2 cellular contexts compared by ENCODE assay signal in the genomic region with DNA sequence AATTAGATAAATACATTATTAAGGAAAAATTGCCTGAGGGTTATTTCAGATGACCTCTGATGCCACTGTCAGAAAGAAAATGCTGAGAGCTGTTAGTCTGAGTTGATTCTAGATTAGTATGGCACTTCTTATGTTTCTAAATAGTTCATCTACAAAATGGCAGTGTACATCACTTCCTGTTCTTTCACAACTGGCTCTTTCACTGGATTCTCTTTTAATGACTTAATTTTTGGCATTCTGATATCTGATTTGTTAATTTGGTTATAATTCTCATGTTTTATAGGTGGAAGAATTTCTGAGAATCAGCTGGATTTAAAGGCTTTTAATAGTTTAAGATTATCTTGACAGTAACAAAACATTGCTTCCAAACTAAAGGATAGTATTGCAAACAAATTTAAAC.
TF ChIP-seq lines count a peak whose summit lies in the region.

No MANE protein-coding gene starts in this region.

TF ChIP-seq in A549, 52 proteins besides CTCF, POLR2A, EP300 and RAD21 (continued from another document):
- TF ChIP-seq TFCP2L1 (CRISPR knock-in tag; IDR thresholded peaks at IDR 0.05) = no peak
- no peak for TF ChIP-seq JUNB (IDR thresholded peaks at IDR 0.05)
- TF ChIP-seq ZSCAN20 (CRISPR knock-in tag; IDR thresholded peaks at IDR 0.05) = no peak
- no peak for TF ChIP-seq ESRRA (IDR thresholded peaks at IDR 0.05; ENCODE audit: borderline replicate concordance, low read length)
- TF ChIP-seq GATA3 (IDR thresholded peaks at IDR 0.05; ENCODE audit: borderline replicate concordance) = no peak
- TF ChIP-seq ZFP36 (IDR thresholded peaks at IDR 0.05; ENCODE audit: borderline replicate concordance, partially characterized antibody) = no peak
- TF ChIP-seq HOXA7 (CRISPR knock-in tag; IDR thresholded peaks at IDR 0.05) = no peak
- TF ChIP-seq, protein P1, sequence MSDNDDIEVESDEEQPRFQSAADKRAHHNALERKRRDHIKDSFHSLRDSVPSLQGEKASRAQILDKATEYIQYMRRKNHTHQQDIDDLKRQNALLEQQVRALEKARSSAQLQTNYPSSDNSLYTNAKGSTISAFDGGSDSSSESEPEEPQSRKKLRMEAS (IDR thresholded peaks at IDR 0.05) = no peak
- no peak for TF ChIP-seq KDM5A (IDR thresholded peaks at IDR 0.05)
- TF ChIP-seq FOXS1 (CRISPR knock-in tag; IDR thresholded peaks at IDR 0.05) = no peak
- no peak for TF ChIP-seq NFE2L2 (conservative IDR thresholded peaks at IDR 0.05; ENCODE audit: low read length)
- no peak for TF ChIP-seq HOXB13 (CRISPR knock-in tag; IDR thresholded peaks at IDR 0.05; ENCODE audit: low read depth)
- TF ChIP-seq, protein P2, sequence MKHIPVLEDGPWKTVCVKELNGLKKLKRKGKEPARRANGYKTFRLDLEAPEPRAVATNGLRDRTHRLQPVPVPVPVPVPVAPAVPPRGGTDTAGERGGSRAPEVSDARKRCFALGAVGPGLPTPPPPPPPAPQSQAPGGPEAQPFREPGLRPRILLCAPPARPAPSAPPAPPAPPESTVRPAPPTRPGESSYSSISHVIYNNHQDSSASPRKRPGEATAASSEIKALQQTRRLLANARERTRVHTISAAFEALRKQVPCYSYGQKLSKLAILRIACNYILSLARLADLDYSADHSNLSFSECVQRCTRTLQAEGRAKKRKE (CRISPR knock-in tag; IDR thresholded peaks at IDR 0.05; ENCODE audit: low read depth) = no peak
- TF ChIP-seq FOSB (CRISPR knock-in tag; IDR thresholded peaks at IDR 0.05) = no peak

TF ChIP-seq in HepG2, 621 proteins besides CTCF, POLR2A, EP300 and RAD21 (continued from another document):
- TF ChIP-seq, protein P3, sequence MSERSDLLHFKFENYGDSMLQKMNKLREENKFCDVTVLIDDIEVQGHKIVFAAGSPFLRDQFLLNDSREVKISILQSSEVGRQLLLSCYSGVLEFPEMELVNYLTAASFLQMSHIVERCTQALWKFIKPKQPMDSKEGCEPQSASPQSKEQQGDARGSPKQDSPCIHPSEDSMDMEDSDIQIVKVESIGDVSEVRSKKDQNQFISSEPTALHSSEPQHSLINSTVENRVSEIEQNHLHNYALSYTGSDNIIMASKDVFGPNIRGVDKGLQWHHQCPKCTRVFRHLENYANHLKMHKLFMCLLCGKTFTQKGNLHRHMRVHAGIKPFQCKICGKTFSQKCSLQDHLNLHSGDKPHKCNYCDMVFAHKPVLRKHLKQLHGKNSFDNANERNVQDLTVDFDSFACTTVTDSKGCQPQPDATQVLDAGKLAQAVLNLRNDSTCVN (CRISPR knock-in tag; IDR thresholded peaks at IDR 0.05; ENCODE audit: borderline replicate concordance) = no peak
- TF ChIP-seq, protein P4, sequence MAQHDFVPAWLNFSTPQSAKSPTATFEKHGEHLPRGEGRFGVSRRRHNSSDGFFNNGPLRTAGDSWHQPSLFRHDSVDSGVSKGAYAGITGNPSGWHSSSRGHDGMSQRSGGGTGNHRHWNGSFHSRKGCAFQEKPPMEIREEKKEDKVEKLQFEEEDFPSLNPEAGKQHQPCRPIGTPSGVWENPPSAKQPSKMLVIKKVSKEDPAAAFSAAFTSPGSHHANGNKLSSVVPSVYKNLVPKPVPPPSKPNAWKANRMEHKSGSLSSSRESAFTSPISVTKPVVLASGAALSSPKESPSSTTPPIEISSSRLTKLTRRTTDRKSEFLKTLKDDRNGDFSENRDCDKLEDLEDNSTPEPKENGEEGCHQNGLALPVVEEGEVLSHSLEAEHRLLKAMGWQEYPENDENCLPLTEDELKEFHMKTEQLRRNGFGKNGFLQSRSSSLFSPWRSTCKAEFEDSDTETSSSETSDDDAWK (CRISPR knock-in tag; IDR thresholded peaks at IDR 0.05) = no peak
- TF ChIP-seq STAT5B (CRISPR knock-in tag; IDR thresholded peaks at IDR 0.05) = no peak
- TF ChIP-seq, protein P1 (IDR thresholded peaks at IDR 0.05) = no peak
- TF ChIP-seq, protein P5, sequence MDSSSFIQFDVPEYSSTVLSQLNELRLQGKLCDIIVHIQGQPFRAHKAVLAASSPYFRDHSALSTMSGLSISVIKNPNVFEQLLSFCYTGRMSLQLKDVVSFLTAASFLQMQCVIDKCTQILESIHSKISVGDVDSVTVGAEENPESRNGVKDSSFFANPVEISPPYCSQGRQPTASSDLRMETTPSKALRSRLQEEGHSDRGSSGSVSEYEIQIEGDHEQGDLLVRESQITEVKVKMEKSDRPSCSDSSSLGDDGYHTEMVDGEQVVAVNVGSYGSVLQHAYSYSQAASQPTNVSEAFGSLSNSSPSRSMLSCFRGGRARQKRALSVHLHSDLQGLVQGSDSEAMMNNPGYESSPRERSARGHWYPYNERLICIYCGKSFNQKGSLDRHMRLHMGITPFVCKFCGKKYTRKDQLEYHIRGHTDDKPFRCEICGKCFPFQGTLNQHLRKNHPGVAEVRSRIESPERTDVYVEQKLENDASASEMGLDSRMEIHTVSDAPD (CRISPR knock-in tag; IDR thresholded peaks at IDR 0.05) = no peak
- TF ChIP-seq, protein P6, sequence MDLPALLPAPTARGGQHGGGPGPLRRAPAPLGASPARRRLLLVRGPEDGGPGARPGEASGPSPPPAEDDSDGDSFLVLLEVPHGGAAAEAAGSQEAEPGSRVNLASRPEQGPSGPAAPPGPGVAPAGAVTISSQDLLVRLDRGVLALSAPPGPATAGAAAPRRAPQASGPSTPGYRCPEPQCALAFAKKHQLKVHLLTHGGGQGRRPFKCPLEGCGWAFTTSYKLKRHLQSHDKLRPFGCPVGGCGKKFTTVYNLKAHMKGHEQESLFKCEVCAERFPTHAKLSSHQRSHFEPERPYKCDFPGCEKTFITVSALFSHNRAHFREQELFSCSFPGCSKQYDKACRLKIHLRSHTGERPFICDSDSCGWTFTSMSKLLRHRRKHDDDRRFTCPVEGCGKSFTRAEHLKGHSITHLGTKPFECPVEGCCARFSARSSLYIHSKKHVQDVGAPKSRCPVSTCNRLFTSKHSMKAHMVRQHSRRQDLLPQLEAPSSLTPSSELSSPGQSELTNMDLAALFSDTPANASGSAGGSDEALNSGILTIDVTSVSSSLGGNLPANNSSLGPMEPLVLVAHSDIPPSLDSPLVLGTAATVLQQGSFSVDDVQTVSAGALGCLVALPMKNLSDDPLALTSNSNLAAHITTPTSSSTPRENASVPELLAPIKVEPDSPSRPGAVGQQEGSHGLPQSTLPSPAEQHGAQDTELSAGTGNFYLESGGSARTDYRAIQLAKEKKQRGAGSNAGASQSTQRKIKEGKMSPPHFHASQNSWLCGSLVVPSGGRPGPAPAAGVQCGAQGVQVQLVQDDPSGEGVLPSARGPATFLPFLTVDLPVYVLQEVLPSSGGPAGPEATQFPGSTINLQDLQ (CRISPR knock-in tag; IDR thresholded peaks at IDR 0.05) = no peak
- TF ChIP-seq ZNF430 (CRISPR knock-in tag; IDR thresholded peaks at IDR 0.05) = no peak
- TF ChIP-seq NFKB2 (CRISPR knock-in tag; IDR thresholded peaks at IDR 0.05; ENCODE audit: borderline replicate concordance) = no peak
- TF ChIP-seq POLR2AphosphoS5 (IDR thresholded peaks at IDR 0.05; ENCODE audit: low read depth, low read length) = no peak
- no peak for TF ChIP-seq ZNF292 (CRISPR knock-in tag; IDR thresholded peaks at IDR 0.05; ENCODE audit: borderline replicate concordance, low read depth)
- no peak for TF ChIP-seq NR2C2 (CRISPR knock-in tag; IDR thresholded peaks at IDR 0.05; ENCODE audit: borderline replicate concordance)
- TF ChIP-seq ZNF260 (CRISPR knock-in tag; IDR thresholded peaks at IDR 0.05; ENCODE audit: borderline replicate concordance, low read depth) = no peak
- TF ChIP-seq, protein P7, sequence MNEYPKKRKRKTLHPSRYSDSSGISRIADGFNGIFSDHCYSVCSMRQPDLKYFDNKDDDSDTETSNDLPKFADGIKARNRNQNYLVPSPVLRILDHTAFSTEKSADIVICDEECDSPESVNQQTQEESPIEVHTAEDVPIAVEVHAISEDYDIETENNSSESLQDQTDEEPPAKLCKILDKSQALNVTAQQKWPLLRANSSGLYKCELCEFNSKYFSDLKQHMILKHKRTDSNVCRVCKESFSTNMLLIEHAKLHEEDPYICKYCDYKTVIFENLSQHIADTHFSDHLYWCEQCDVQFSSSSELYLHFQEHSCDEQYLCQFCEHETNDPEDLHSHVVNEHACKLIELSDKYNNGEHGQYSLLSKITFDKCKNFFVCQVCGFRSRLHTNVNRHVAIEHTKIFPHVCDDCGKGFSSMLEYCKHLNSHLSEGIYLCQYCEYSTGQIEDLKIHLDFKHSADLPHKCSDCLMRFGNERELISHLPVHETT (CRISPR knock-in tag; conservative IDR thresholded peaks at IDR 0.05) = no peak
- no peak for TF ChIP-seq ZNF629 (CRISPR knock-in tag; conservative IDR thresholded peaks at IDR 0.05)
- TF ChIP-seq, protein P8, sequence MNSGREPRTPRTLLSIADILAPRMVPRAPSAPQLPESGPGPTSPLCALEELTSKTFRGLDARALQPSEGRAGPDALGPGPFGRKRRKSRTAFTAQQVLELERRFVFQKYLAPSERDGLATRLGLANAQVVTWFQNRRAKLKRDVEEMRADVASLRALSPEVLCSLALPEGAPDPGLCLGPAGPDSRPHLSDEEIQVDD (CRISPR knock-in tag; IDR thresholded peaks at IDR 0.05; ENCODE audit: borderline replicate concordance) = no peak
- no peak for TF ChIP-seq ZFP62 (CRISPR knock-in tag; IDR thresholded peaks at IDR 0.05)
- TF ChIP-seq ZZZ3 (CRISPR knock-in tag; IDR thresholded peaks at IDR 0.05; ENCODE audit: borderline replicate concordance) = no peak
- no peak for TF ChIP-seq RFXANK (CRISPR knock-in tag; IDR thresholded peaks at IDR 0.05)
